Comparison of ENCODE assay signal across 21 cellular contexts in genomic region chr5:79301046-79301712, GRCh38.
DNase-seq lines count a peak whose midpoint lies in the region; ATAC-seq and TF ChIP-seq lines count a peak whose summit lies in the region.
"Had no signal": no experiment of that assay in that cellular context is flagged by ENCODE, and none has a peak within 500 bp of the region (broad histone marks: within the 10 kb centered on the region; RNA-seq: fewer than 3 reads in every experiment).

No MANE protein-coding gene starts in this region.

- intact Hi-C loops in head of caudate nucleus (cut with DNase I), result no loop called here

- no peak for TF ChIP-seq POLR2A in erythroblast (IDR thresholded peaks at IDR 0.05; ENCODE audit: low read length)

- in situ Hi-C loops in astrocyte of the spinal cord (cut with HindIII; ENCODE audit: low sequenced_read_pairs) (no loop called here), GM13977 (cut with MboI; ENCODE audit: low pct_unique_long_range_greater_than_20kb, low sequenced_read_pairs, unreplicated experiment) (no loop called here)

- ATAC-seq in HG03520 (IDR thresholded peaks at IDR 0.05; ENCODE audit: unreplicated experiment), result no peak
- ATAC-seq: naive thymus-derived CD4-positive, alpha-beta T cell; right cardiac atrium; upper lobe of right lung had no signal

- DNase-seq in Daoy (ENCODE audit: low read depth), result peak; percentile 4
- peak; percentile 50 for DNase-seq in HS-5 (ENCODE audit: low read depth)
- peak; percentile 9 for DNase-seq in astrocyte of the spinal cord (ENCODE audit: low read depth, low spot score)
- peak; percentile 41 for DNase-seq in iris pigment epithelial cell (ENCODE audit: low read depth)
- DNase-seq in erythroblast (lab: John Stamatoyannopoulos, UW), result no peak
- DNase-seq in GM13977 (ENCODE audit: low spot score), result no peak
- DNase-seq in head of caudate nucleus, result no peak
- DNase-seq: activated CD4-positive, alpha-beta T cell treated with anti-CD3 and anti-CD28 coated beads, Interleukin-2, amount 10 ng/mL, durations not matched to agents 7 days and 5 days; activated CD8-positive, alpha-beta memory T cell treated with anti-CD3 and anti-CD28 coated beads, Interleukin-2, amount 50 U/mL, for 4 hours; activated effector memory CD4-positive, alpha-beta T cell treated with Interleukin-2 at 50 U/mL for 16 hours; BE2C; MG63; naive thymus-derived CD4-positive, alpha-beta T cell; NCI-H146; NCI-H2171 treated with DMSO at 0.1 percent for 48 hours; NCI-H748 treated with DMSO at 0.1 percent for 48 hours; right cardiac atrium; SJCRH30; T-helper 2 cell; upper lobe of right lung had no signal

- TF ChIP-seq CTCF in astrocyte of the spinal cord (IDR thresholded peaks at IDR 0.05; ENCODE audit: low read depth, low read length) (no peak), GM13977 (IDR thresholded peaks at IDR 0.05; ENCODE audit: extremely low read depth, insufficient read depth, missing control alignments) (no peak)

- no peak overlapping the region for H3K4me3 ChIP-seq in astrocyte of the spinal cord (ENCODE audit: low read depth, low read length)
- H3K4me3 ChIP-seq: MG63, SJCRH30, upper lobe of right lung had no signal

Comparison
In these comparisons a context has a peak if more than half of its experiments do, and no peak if none do; other contexts are left out.
1. DNase-seq: peak in Daoy (single experiment), HS-5 (single experiment), astrocyte of the spinal cord (single experiment) and iris pigment epithelial cell (single experiment); none in erythroblast (0 of 2), GM13977 (single experiment) and head of caudate nucleus (0 of 42).